9 cellular contexts compared by ENCODE assay signal in the genomic region with DNA sequence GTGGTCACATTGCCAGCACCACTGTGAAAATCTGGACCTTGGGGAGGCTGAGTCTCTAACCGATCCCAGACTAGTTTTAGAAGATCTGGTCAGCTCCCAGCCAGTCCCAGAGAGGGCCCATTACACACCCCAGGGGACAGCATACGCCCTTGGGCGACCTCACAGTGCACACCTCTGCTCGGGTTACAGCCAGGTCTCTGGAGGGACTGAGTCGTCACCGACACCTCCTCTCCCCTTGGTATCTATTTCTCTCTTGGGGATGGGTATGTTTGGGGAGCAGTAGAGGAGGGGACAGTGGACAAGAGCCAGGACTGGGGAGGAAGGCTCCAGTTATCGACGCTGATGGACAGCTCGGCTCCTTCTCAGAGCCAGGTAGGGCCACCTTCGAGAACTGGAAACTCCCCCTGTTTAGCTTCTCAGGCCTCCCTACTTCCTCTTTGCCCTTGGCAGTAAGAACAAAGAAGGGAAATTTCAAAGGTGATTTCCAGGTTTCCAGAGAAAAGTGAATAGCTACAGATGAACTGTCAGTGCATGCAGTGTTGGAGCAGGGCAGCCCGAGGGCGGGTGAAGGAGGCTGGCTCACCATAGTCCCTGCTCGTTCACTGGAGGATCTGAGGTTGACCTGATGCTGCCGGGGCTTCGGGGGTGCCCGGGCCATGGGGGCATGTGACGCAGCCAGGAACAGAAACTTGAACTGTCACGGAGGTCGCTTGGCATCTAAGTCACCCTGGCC. TPM values are rescaled to one million over a fixed set of nuclear protein-coding genes. Genes with fewer than 3 reads are reported as not detected.
DNase-seq lines count a peak whose midpoint lies in the region; ATAC-seq and TF ChIP-seq lines count a peak whose summit lies in the region.
"Had no signal": no experiment of that assay in that cellular context is flagged by ENCODE, and none has a peak within 500 bp of the region (broad histone marks: within the 10 kb centered on the region; RNA-seq: fewer than 3 reads in every experiment).

No MANE protein-coding gene starts in this region.

- H3K27me3 Mint-ChIP-seq in brain, result no peaks in the 10 kb centered on the region

- peak; percentile 57 for ATAC-seq in HG02759 (IDR thresholded peaks at IDR 0.05; ENCODE audit: unreplicated experiment)
- peak; percentile 27 for ATAC-seq in stimulated activated effector memory CD8-positive, alpha-beta T cell treated with anti-CD3 and anti-CD28 coated beads, Interleukin-12 subunit alpha, Interleukin-12 subunit beta, amount 100 ng/mL, for 72 hours
- no peak for ATAC-seq in sciatic nerve

- H3K36me3 Mint-ChIP-seq in brain, result no peaks in the 10 kb centered on the region
- H3K36me3 Mint-ChIP-seq in stimulated activated effector memory CD8-positive, alpha-beta T cell treated with anti-CD3 and anti-CD28 coated beads, Interleukin-12 subunit alpha, Interleukin-12 subunit beta, amount 100 ng/mL, for 72 hours, result peaks cover 5% of the 10 kb centered on the region

- H3K27ac Mint-ChIP-seq in brain, result peak overlapping the region in 4 of 5 experiments; percentile 24 to 96 (median 80)
- H3K27ac Mint-ChIP-seq in stimulated activated effector memory CD8-positive, alpha-beta T cell treated with anti-CD3 and anti-CD28 coated beads, Interleukin-12 subunit alpha, Interleukin-12 subunit beta, amount 100 ng/mL, for 72 hours, result peak overlapping the region; percentile 86

- H3K4me1 Mint-ChIP-seq in brain, result peaks cover 71% of the 10 kb centered on the region
- peaks cover 47% of the 10 kb centered on the region for H3K4me1 Mint-ChIP-seq in stimulated activated effector memory CD8-positive, alpha-beta T cell treated with anti-CD3 and anti-CD28 coated beads, Interleukin-12 subunit alpha, Interleukin-12 subunit beta, amount 100 ng/mL, for 72 hours

- TF ChIP-seq CTCF in brain (conservative IDR thresholded peaks at IDR 0.05), result no peak

- peaks cover 0 to 3% (median 0%) of the 10 kb centered on the region in 5 experiments for H3K9me3 Mint-ChIP-seq in brain
- no peaks in the 10 kb centered on the region for H3K9me3 Mint-ChIP-seq in stimulated activated effector memory CD8-positive, alpha-beta T cell treated with anti-CD3 and anti-CD28 coated beads, Interleukin-12 subunit alpha, Interleukin-12 subunit beta, amount 100 ng/mL, for 72 hours

- peak; percentile 10 for DNase-seq in NCI-H2171 treated with DMSO at 0.1 percent for 48 hours (lab: John Stamatoyannopoulos, UW)
- DNase-seq in NCI-H2171 (lab: John Stamatoyannopoulos, UW), result no peak
- DNase-seq in stimulated activated effector memory CD8-positive, alpha-beta T cell treated with anti-CD3 and anti-CD28 coated beads, Interleukin-12 subunit alpha, Interleukin-12 subunit beta, amount 100 ng/mL, for 72 hours (ENCODE audit: low spot score in 2 of 2), result no peak
- no peak for DNase-seq in sciatic nerve (ENCODE audit: low spot score)
- no peak for DNase-seq in posterior vena cava (ENCODE audit: low spot score)
- no peak for DNase-seq in HT-29 (ENCODE audit: low spot score)
- DNase-seq: IMR-90 had no signal

- intact Hi-C loops in sciatic nerve (cut with DNase I) (no loop called here), posterior vena cava (cut with DNase I) (no loop called here)

- H3K4me3 Mint-ChIP-seq in brain, result peak overlapping the region in 1 of 5 experiments; percentile 6
- H3K4me3 Mint-ChIP-seq in stimulated activated effector memory CD8-positive, alpha-beta T cell treated with anti-CD3 and anti-CD28 coated beads, Interleukin-12 subunit alpha, Interleukin-12 subunit beta, amount 100 ng/mL, for 72 hours, result no peak overlapping the region

RNA-seq across cellular contexts. Expression of gene SEMA4C, which starts 4.4 kb away (rescaled TPM):
- polyA plus RNA-seq in brain (ENCODE audit: insufficient read depth, low read depth, low replicate concordance), result 32.9 TPM
- total RNA-seq in sciatic nerve (136 TPM), posterior vena cava (10 to 100 TPM; 35.0 to 41.6 TPM)
- 8.6 and 8.8 TPM in 2 replicates for total RNA-seq in HT-29 (2014; rRNA removed; shearing (Covaris generic))

RNA-seq across cellular contexts. Expression of gene ANKRD39, which starts 16.4 kb away (rescaled TPM):
- polyA plus RNA-seq in brain (ENCODE audit: insufficient read depth, low read depth, low replicate concordance), result 20.7 TPM
- total RNA-seq in sciatic nerve, result 15.9 TPM
- 10 to 100 TPM; 12.1 to 12.4 TPM for total RNA-seq in posterior vena cava
- total RNA-seq in HT-29 (2014; rRNA removed; shearing (Covaris generic)), result 26.8 and 31.7 TPM in 2 replicates

RNA-seq across cellular contexts. Expression of gene ANKRD23, which starts 30.4 kb away (rescaled TPM):
- polyA plus RNA-seq in brain (ENCODE audit: insufficient read depth, low read depth, low replicate concordance), result 0.73 TPM
- 8.3 TPM for total RNA-seq in sciatic nerve
- total RNA-seq in posterior vena cava, result 1 to 10 TPM; 2.9 to 4.3 TPM
- total RNA-seq in HT-29 (2014; rRNA removed; shearing (Covaris generic)), result 3.5 and 4.1 TPM in 2 replicates

RNA-seq across cellular contexts. Expression of gene CNNM3, which starts 58.2 kb away (rescaled TPM):
- polyA plus RNA-seq in brain (ENCODE audit: insufficient read depth, low read depth, low replicate concordance), result 21.5 TPM
- 26.4 TPM for total RNA-seq in sciatic nerve
- 1 to 10 TPM; 6.2 to 8.0 TPM for total RNA-seq in posterior vena cava
- total RNA-seq in HT-29 (2014; rRNA removed; shearing (Covaris generic)), result 21.2 and 24.9 TPM in 2 replicates
